Comparison of ENCODE assay signal across 8 cellular contexts in the genomic region with DNA sequence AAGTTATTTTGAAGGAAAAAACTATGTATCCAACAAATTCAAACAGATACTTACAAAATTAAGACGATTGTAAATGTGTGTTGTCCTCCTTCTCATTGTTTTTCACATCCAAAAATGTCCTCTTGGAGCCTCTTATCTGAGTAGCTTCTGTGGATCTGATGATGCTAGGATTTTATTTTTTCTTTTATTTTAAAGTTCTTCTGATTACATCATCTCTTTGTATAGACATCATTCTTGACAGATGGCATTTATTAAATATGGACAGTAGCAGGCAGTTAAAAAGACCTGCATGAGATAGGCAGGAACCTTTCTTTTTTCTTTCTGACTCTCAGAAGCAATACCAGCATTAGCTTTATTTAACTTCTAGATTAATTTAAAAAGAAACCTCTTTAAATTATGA. TPM values are rescaled to one million over a fixed set of nuclear protein-coding genes. Genes with fewer than 3 reads are reported as not detected.
A peak's percentile ranks its signal among the peaks of the same experiment; 100 is the strongest.
DNase-seq lines count a peak whose midpoint lies in the region; ATAC-seq, FAIRE-seq and TF ChIP-seq lines count a peak whose summit lies in the region.

A gene (minus strand): TSS at position 147 of the 400 bp plus-strand sequence. CDS start 78,189 bp downstream, outside the sequence.

- FAIRE-seq in D721Med (lab: Jason Lieb, UNC) = no peak

- CTCF ChIA-PET in activated CD8-positive, alpha-beta memory T cell treated with anti-CD3 and anti-CD28 coated beads, Interleukin-2, amount 10 ng/mL, durations not matched to agents 7 days and 5 days (lab: Charles Lee) = interaction anchor here (1.6 kb wide), 1 partner anchor 37 kb away, joined by 7 read pairs; no protein-coding TSS in a partner anchor

- no peaks in the 10 kb centered on the region for H3K9me3 ChIP-seq in upper lobe of left lung

- H3K4me1 Mint-ChIP-seq in activated CD8-positive, alpha-beta memory T cell treated with anti-CD3 and anti-CD28 coated beads, Interleukin-2, amount 10 ng/mL, durations not matched to agents 7 days and 5 days = peaks cover 18% of the 10 kb centered on the region
- H3K4me1 Mint-ChIP-seq in activated naive CD8-positive, alpha-beta T cell treated with anti-CD3 and anti-CD28 coated beads for 36 hours = peaks cover 22% of the 10 kb centered on the region

- peak within 1 kb of the TSS; percentile 76 for H3K27ac Mint-ChIP-seq in activated CD8-positive, alpha-beta memory T cell treated with anti-CD3 and anti-CD28 coated beads, Interleukin-2, amount 10 ng/mL, durations not matched to agents 7 days and 5 days
- peak within 1 kb of the TSS; percentile 91 for H3K27ac Mint-ChIP-seq in activated naive CD8-positive, alpha-beta T cell treated with anti-CD3 and anti-CD28 coated beads for 36 hours

- peaks cover 0 to 8% (median 0%) of the 10 kb centered on the region in 4 donors for H3K4me1 ChIP-seq in upper lobe of left lung

- H3K9me3 Mint-ChIP-seq in activated CD8-positive, alpha-beta memory T cell treated with anti-CD3 and anti-CD28 coated beads, Interleukin-2, amount 10 ng/mL, durations not matched to agents 7 days and 5 days (ENCODE audit: low read depth) = peaks cover 2% of the 10 kb centered on the region
- H3K9me3 Mint-ChIP-seq in activated naive CD8-positive, alpha-beta T cell treated with anti-CD3 and anti-CD28 coated beads for 36 hours = no peaks in the 10 kb centered on the region

- H3K27me3 ChIP-seq in kidney epithelial cell (ENCODE audit: control insufficient read depth, insufficient read depth, low read length) = no peaks in the 10 kb centered on the region
- H3K27me3 ChIP-seq in upper lobe of left lung = no peaks in the 10 kb centered on the region

- no peak within 1 kb of the TSS for H3K4me3 Mint-ChIP-seq in activated CD8-positive, alpha-beta memory T cell treated with anti-CD3 and anti-CD28 coated beads, Interleukin-2, amount 10 ng/mL, durations not matched to agents 7 days and 5 days
- peak within 1 kb of the TSS; percentile 59 for H3K4me3 Mint-ChIP-seq in activated naive CD8-positive, alpha-beta T cell treated with anti-CD3 and anti-CD28 coated beads for 36 hours

- no peak for TF ChIP-seq EP300 in upper lobe of left lung (IDR thresholded peaks at IDR 0.05)

- H3K36me3 Mint-ChIP-seq in activated CD8-positive, alpha-beta memory T cell treated with anti-CD3 and anti-CD28 coated beads, Interleukin-2, amount 10 ng/mL, durations not matched to agents 7 days and 5 days = peaks cover 17% of the 10 kb centered on the region
- peaks cover 26% of the 10 kb centered on the region for H3K36me3 Mint-ChIP-seq in activated naive CD8-positive, alpha-beta T cell treated with anti-CD3 and anti-CD28 coated beads for 36 hours

- DNase-seq in activated CD8-positive, alpha-beta memory T cell treated with anti-CD3 and anti-CD28 coated beads, Interleukin-2, amount 10 ng/mL, durations not matched to agents 7 days and 5 days = no peak
- DNase-seq in activated CD8-positive, alpha-beta memory T cell treated with anti-CD3 and anti-CD28 coated beads for 24 hours = no peak
- DNase-seq in activated naive CD8-positive, alpha-beta T cell treated with anti-CD3 and anti-CD28 coated beads for 36 hours = no peak
- DNase-seq in kidney epithelial cell (ENCODE audit: low read depth) (no peak), upper lobe of left lung (no peak), NCI-H526 treated with DMSO at 0.1 percent for 48 hours (lab: John Stamatoyannopoulos, UW) (no peak), CD1c-positive myeloid dendritic cell (ENCODE audit: extremely low spot score) (no peak), D721Med (ENCODE audit: insufficient read length, low spot score) (no peak)

- H3K4me3 ChIP-seq in kidney epithelial cell (ENCODE audit: low read depth, low read length) = no peak within 1 kb of the TSS
- H3K4me3 ChIP-seq in upper lobe of left lung = no peak within 1 kb of the TSS

- no peak for TF ChIP-seq CTCF in kidney epithelial cell (IDR thresholded peaks at IDR 0.05; ENCODE audit: insufficient read depth, low read length, poor library complexity, severe bottlenecking)
- no peak for TF ChIP-seq CTCF in upper lobe of left lung (IDR thresholded peaks at IDR 0.05)
- no peak for TF ChIP-seq CTCF in D721Med (IDR thresholded peaks at IDR 0.05; ENCODE audit: insufficient read depth, missing control alignments)

- TF ChIP-seq POLR2A in upper lobe of left lung (IDR thresholded peaks at IDR 0.05) = no peak

- no peak within 1 kb of the TSS for H3K27ac ChIP-seq in upper lobe of left lung

- 77 to 84% methylated on average over 1 of the region's 1 CpG for WGBS in upper lobe of left lung, 2 donors

- ATAC-seq in activated CD8-positive, alpha-beta memory T cell treated with anti-CD3 and anti-CD28 coated beads, Interleukin-2, amount 10 ng/mL, durations not matched to agents 7 days and 5 days = no peak
- no peak for ATAC-seq in upper lobe of left lung (ENCODE audit: low FRiP score in 2 of 2)

- H3K27me3 Mint-ChIP-seq in activated CD8-positive, alpha-beta memory T cell treated with anti-CD3 and anti-CD28 coated beads, Interleukin-2, amount 10 ng/mL, durations not matched to agents 7 days and 5 days = no peaks in the 10 kb centered on the region
- H3K27me3 Mint-ChIP-seq in activated naive CD8-positive, alpha-beta T cell treated with anti-CD3 and anti-CD28 coated beads for 36 hours = no peaks in the 10 kb centered on the region

- no peaks in the 10 kb centered on the region for H3K36me3 ChIP-seq in kidney epithelial cell (ENCODE audit: control insufficient read depth, insufficient read depth, low read length)
- no peaks in the 10 kb centered on the region for H3K36me3 ChIP-seq in upper lobe of left lung

RNA-seq across cellular contexts. Expression of the gene that starts here (rescaled TPM):
- total RNA-seq in activated CD8-positive, alpha-beta memory T cell treated with anti-CD3 and anti-CD28 coated beads, Interleukin-2, amount 10 ng/mL, durations not matched to agents 7 days and 5 days = 100 to 1,000 TPM; 111 to 126 TPM
- total RNA-seq in activated naive CD8-positive, alpha-beta T cell treated with anti-CD3 and anti-CD28 coated beads for 36 hours = 100 to 1,000 TPM; 168 to 174 TPM
- total RNA-seq in kidney epithelial cell (21.2 and 22.2 TPM in 2 replicates), upper lobe of left lung (10 to 100 TPM in 5 of 6 donors, 1 to 10 TPM in 1; 6.3 to 31.1 (median 19.5) TPM)
